ENCODE assay signal across 16 cellular contexts in genomic region chr2:134362152-134362653, GRCh38.
DNase-seq lines count a peak whose midpoint lies in the region; ATAC-seq and TF ChIP-seq lines count a peak whose summit lies in the region.
"Had no signal": no experiment of that assay in that cellular context is flagged by ENCODE, and none has a peak within 500 bp of the region (broad histone marks: within the 10 kb centered on the region; RNA-seq: fewer than 3 reads in every experiment).

No MANE protein-coding gene starts in this region.

- H3K27me3 Mint-ChIP-seq in MCF 10A (ENCODE audit: insufficient read depth, unreplicated experiment): no peaks in the 10 kb centered on the region
- H3K27me3 Mint-ChIP-seq in activated T-helper 17 cell treated with anti-CD3 and anti-CD28 coated beads, Interleukin-2, amount 50 U/mL, for 72 hours: no peaks in the 10 kb centered on the region
- no peaks in the 10 kb centered on the region for H3K27me3 Mint-ChIP-seq in neural progenitor cell (ENCODE audit: insufficient read depth, low read depth)
- no peaks in the 10 kb centered on the region for H3K27me3 Mint-ChIP-seq in CD4-positive, alpha-beta memory T cell
- H3K27me3 Mint-ChIP-seq: CD4-positive, CD25-positive, alpha-beta regulatory T cell had no signal

- no peaks in the 10 kb centered on the region for H3K4me1 ChIP-seq in breast epithelium
- H3K4me1 ChIP-seq in neural progenitor cell: peaks cover 20% of the 10 kb centered on the region
- peaks cover 19% of the 10 kb centered on the region for H3K4me1 ChIP-seq in CD4-positive, alpha-beta memory T cell (ENCODE audit: insufficient read depth, low read length)
- H3K4me1 ChIP-seq: A549 had no signal

- H3K9me3 ChIP-seq in breast epithelium (no peaks in the 10 kb centered on the region), neural progenitor cell (ENCODE audit: low read depth) (no peaks in the 10 kb centered on the region)
- no peaks in the 10 kb centered on the region for H3K9me3 ChIP-seq in CD4-positive, alpha-beta memory T cell (ENCODE audit: control insufficient read depth in 1 of 2, low read length in 2 of 2)
- H3K9me3 ChIP-seq: A549 had no signal

- no peak for ATAC-seq in activated T-helper 17 cell treated with anti-CD3 and anti-CD28 coated beads, Interleukin-2, amount 50 U/mL, for 72 hours (replicated peaks)
- ATAC-seq: A549 had no signal

- no peak overlapping the region for H3K4me3 Mint-ChIP-seq in MCF 10A (ENCODE audit: unreplicated experiment)
- H3K4me3 Mint-ChIP-seq in activated T-helper 17 cell treated with anti-CD3 and anti-CD28 coated beads, Interleukin-2, amount 50 U/mL, for 72 hours: no peak overlapping the region
- no peak overlapping the region for H3K4me3 Mint-ChIP-seq in neural progenitor cell
- H3K4me3 Mint-ChIP-seq in CD4-positive, alpha-beta memory T cell: no peak overlapping the region
- H3K4me3 Mint-ChIP-seq: CD4-positive, CD25-positive, alpha-beta regulatory T cell had no signal

- in situ Hi-C loops in G401 (cut with HindIII; ENCODE audit: low sequenced_read_pairs): no loop called here

- CTCF ChIA-PET in MCF 10A (lab: Yijun Ruan, JAX): interaction anchor here (0.6 to 1.6 kb wide), 6 partner anchors 13 to 472 kb away, joined by 3 to 6 read pairs (median 4); no protein-coding TSS in a partner anchor
- CTCF ChIA-PET in CD4-positive, alpha-beta memory T cell (lab: Charles Lee; ENCODE audit: partially characterized antibody): interaction anchor here (0.9 to 1.3 kb wide), 3 partner anchors 48 to 116 kb away, joined by 3 to 4 read pairs (median 3); no protein-coding TSS in a partner anchor

- H3K9ac ChIP-seq in neural progenitor cell: no peak overlapping the region

- no peaks in the 10 kb centered on the region for H4K20me1 ChIP-seq in neural progenitor cell (ENCODE audit: low read depth)

- H3K27ac Mint-ChIP-seq in MCF 10A (ENCODE audit: low read depth, unreplicated experiment) (no peak overlapping the region), neural progenitor cell (peak overlapping the region; percentile 19)
- H3K27ac Mint-ChIP-seq in activated T-helper 17 cell treated with anti-CD3 and anti-CD28 coated beads, Interleukin-2, amount 50 U/mL, for 72 hours: peak overlapping the region; percentile 41
- peak overlapping the region in 2 of 7 donors; percentile 23 to 25 for H3K27ac Mint-ChIP-seq in CD4-positive, alpha-beta memory T cell

- no TSS peak for BruUV-seq in MCF 10A (replicated peaks; lab: Mats Ljungman, UMichigan)

- H3K9me3 Mint-ChIP-seq in MCF 10A (ENCODE audit: unreplicated experiment) (no peaks in the 10 kb centered on the region), neural progenitor cell (no peaks in the 10 kb centered on the region)
- no peaks in the 10 kb centered on the region for H3K9me3 Mint-ChIP-seq in activated T-helper 17 cell treated with anti-CD3 and anti-CD28 coated beads, Interleukin-2, amount 50 U/mL, for 72 hours
- no peaks in the 10 kb centered on the region for H3K9me3 Mint-ChIP-seq in CD4-positive, alpha-beta memory T cell
- H3K9me3 Mint-ChIP-seq: CD4-positive, CD25-positive, alpha-beta regulatory T cell had no signal

- TF ChIP-seq CTCF in breast epithelium (IDR thresholded peaks at IDR 0.05) (no peak), MCF 10A (IDR thresholded peaks at IDR 0.05; ENCODE audit: unreplicated experiment) (no peak), neural progenitor cell (IDR thresholded peaks at IDR 0.05) (no peak), lower leg skin (IDR thresholded peaks at IDR 0.05) (no peak)

- H3K79me2 ChIP-seq in neural progenitor cell (ENCODE audit: low read depth): no peaks in the 10 kb centered on the region

- TF ChIP-seq POLR2A in breast epithelium (IDR thresholded peaks at IDR 0.05) (no peak), lower leg skin (IDR thresholded peaks at IDR 0.05) (no peak)

- H3K36me3 ChIP-seq in breast epithelium (no peaks in the 10 kb centered on the region), neural progenitor cell (no peaks in the 10 kb centered on the region)
- peaks cover 27% of the 10 kb centered on the region for H3K36me3 ChIP-seq in CD4-positive, alpha-beta memory T cell (ENCODE audit: insufficient read depth, low read length)

- intact Hi-C loops in breast epithelium (cut with DNase I; ENCODE audit: low total_unique reads) (no loop called here), MCF 10A (cut with micrococcal nuclease) (no loop called here), lower leg skin (cut with DNase I; ENCODE audit: low total_unique reads) (no loop called here)
- intact Hi-C loops in CD4-positive, alpha-beta memory T cell (cut with micrococcal nuclease): no loop called here

- H3K27me3 ChIP-seq in breast epithelium: no peaks in the 10 kb centered on the region
- H3K27me3 ChIP-seq in neural progenitor cell: no peaks in the 10 kb centered on the region
- H3K27me3 ChIP-seq in CD4-positive, alpha-beta memory T cell (ENCODE audit: insufficient read depth, low read length): no peaks in the 10 kb centered on the region

- peaks cover 6% of the 10 kb centered on the region for H3K36me3 Mint-ChIP-seq in MCF 10A (ENCODE audit: insufficient read depth, unreplicated experiment)
- peaks cover 91% of the 10 kb centered on the region for H3K36me3 Mint-ChIP-seq in activated T-helper 17 cell treated with anti-CD3 and anti-CD28 coated beads, Interleukin-2, amount 50 U/mL, for 72 hours (ENCODE audit: low read depth)
- H3K36me3 Mint-ChIP-seq in neural progenitor cell: peaks cover 10% of the 10 kb centered on the region
- peaks cover 57 to 67% of the 10 kb centered on the region in 2 donors for H3K36me3 Mint-ChIP-seq in CD4-positive, alpha-beta memory T cell

- POLR2A ChIA-PET in MCF 10A (lab: Yijun Ruan, JAX): no interaction called here
- POLR2A ChIA-PET in CD4-positive, alpha-beta memory T cell (lab: Charles Lee; ENCODE audit: partially characterized antibody): no interaction called here

- no peak for DNase-seq in breast epithelium (ENCODE audit: low spot score in 2 of 2)
- DNase-seq in MCF 10A (ENCODE audit: unreplicated experiment): no peak
- peak; percentile 26 for DNase-seq in G401 (ENCODE audit: low spot score)
- DNase-seq in neural progenitor cell (ENCODE audit: low spot score): no peak
- no peak for DNase-seq in lower leg skin (ENCODE audit: low spot score in 2 of 2)
- no peak for DNase-seq in CD4-positive, alpha-beta memory T cell
- DNase-seq in NCI-H526 treated with DMSO at 0.1 percent for 48 hours (lab: John Stamatoyannopoulos, UW): no peak
- DNase-seq: CD4-positive, CD25-positive, alpha-beta regulatory T cell; GOT3; Karpas-422; NCI-H187 treated with DMSO at 0.1 percent for 48 hours; NCI-H510A treated with DMSO at 0.1 percent for 48 hours; NK-92 treated with Interleukin-12 subunit alpha and Interleukin-12 subunit beta, amount 100 ng/mL, for 24 hours had no signal

- H3K4me1 Mint-ChIP-seq in MCF 10A (ENCODE audit: insufficient read depth, unreplicated experiment): no peaks in the 10 kb centered on the region
- peaks cover 16% of the 10 kb centered on the region for H3K4me1 Mint-ChIP-seq in activated T-helper 17 cell treated with anti-CD3 and anti-CD28 coated beads, Interleukin-2, amount 50 U/mL, for 72 hours
- H3K4me1 Mint-ChIP-seq in neural progenitor cell: peaks cover 14% of the 10 kb centered on the region
- peaks cover 17 to 31% (median 23%) of the 10 kb centered on the region in 4 donors for H3K4me1 Mint-ChIP-seq in CD4-positive, alpha-beta memory T cell

- H3K4me3 ChIP-seq in breast epithelium: no peak overlapping the region
- H3K4me3 ChIP-seq in neural progenitor cell: no peak overlapping the region
- no peak overlapping the region for H3K4me3 ChIP-seq in lower leg skin (ENCODE audit: low read depth, poor library complexity, severe bottlenecking)
- H3K4me3 ChIP-seq in CD4-positive, alpha-beta memory T cell (ENCODE audit: low read length in 2 of 2): no peak overlapping the region
- H3K4me3 ChIP-seq: A549, SK-N-MC had no signal

- no peak overlapping the region for H2AFZ ChIP-seq in neural progenitor cell (replicated peaks)

- no peak overlapping the region for H3K4me2 ChIP-seq in neural progenitor cell
- H3K4me2 ChIP-seq: A549 had no signal

- no peaks in the 10 kb centered on the region for H3F3A ChIP-seq in neural progenitor cell (ENCODE audit: low read depth)

- H3K27ac ChIP-seq in breast epithelium (peak overlapping the region; percentile 15 to 67), neural progenitor cell (no peak overlapping the region)
- no peak overlapping the region for H3K27ac ChIP-seq in CD4-positive, alpha-beta memory T cell (ENCODE audit: low read depth, low read length)
- H3K27ac ChIP-seq: A549, SK-N-MC had no signal

- WGBS in lower leg skin, 2 donors: 53 to 58% methylated on average over 1 of the region's 1 CpG

Comparison
In these comparisons a context has a peak if more than half of its experiments do, and no peak if none do; other contexts are left out.
1. H3K27ac ChIP-seq: peak in breast epithelium (2 of 2); none in neural progenitor cell (single experiment) and CD4-positive, alpha-beta memory T cell (single experiment).